Comparison of ENCODE assay signal across 1 cellular context in genomic region chr13:96898855-96899254, GRCh38.
A peak's percentile ranks its signal among the peaks of the same experiment; 100 is the strongest.
TF ChIP-seq lines count a peak whose summit lies in the region.

No MANE protein-coding gene starts in this region.

TF ChIP-seq in HepG2, 621 proteins besides CTCF, POLR2A, EP300 and RAD21 (continued from another document):
- TF ChIP-seq, protein P1, sequence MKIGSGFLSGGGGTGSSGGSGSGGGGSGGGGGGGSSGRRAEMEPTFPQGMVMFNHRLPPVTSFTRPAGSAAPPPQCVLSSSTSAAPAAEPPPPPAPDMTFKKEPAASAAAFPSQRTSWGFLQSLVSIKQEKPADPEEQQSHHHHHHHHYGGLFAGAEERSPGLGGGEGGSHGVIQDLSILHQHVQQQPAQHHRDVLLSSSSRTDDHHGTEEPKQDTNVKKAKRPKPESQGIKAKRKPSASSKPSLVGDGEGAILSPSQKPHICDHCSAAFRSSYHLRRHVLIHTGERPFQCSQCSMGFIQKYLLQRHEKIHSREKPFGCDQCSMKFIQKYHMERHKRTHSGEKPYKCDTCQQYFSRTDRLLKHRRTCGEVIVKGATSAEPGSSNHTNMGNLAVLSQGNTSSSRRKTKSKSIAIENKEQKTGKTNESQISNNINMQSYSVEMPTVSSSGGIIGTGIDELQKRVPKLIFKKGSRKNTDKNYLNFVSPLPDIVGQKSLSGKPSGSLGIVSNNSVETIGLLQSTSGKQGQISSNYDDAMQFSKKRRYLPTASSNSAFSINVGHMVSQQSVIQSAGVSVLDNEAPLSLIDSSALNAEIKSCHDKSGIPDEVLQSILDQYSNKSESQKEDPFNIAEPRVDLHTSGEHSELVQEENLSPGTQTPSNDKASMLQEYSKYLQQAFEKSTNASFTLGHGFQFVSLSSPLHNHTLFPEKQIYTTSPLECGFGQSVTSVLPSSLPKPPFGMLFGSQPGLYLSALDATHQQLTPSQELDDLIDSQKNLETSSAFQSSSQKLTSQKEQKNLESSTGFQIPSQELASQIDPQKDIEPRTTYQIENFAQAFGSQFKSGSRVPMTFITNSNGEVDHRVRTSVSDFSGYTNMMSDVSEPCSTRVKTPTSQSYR (CRISPR knock-in tag; IDR thresholded peaks at IDR 0.05; ENCODE audit: borderline replicate concordance) = peak; percentile 75
